Comparison of ENCODE assay signal across 22 cellular contexts in the genomic region with DNA sequence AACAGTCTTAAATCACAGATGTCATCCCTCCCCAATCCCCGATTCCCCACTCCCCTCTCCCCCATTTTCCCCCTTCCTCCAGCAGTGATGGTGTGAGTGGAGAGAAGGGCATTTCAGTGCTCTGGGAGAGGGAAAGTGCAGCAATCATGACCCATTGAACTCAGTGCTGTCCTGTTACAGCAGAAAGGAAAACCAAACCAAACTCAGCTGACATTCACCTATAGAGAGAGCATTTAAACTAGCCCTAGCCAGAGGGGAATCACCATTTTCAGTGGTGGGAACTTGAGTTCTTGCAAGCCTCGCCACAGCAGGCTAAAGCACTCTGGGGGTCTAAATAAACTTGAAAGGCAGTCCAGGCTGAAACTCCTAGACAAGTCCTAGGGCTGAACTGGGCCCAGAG.
DNase-seq lines count a peak whose midpoint lies in the region; ATAC-seq, FAIRE-seq and TF ChIP-seq lines count a peak whose summit lies in the region.
"Had no signal": no experiment of that assay in that cellular context is flagged by ENCODE, and none has a peak within 500 bp of the region (broad histone marks: within the 10 kb centered on the region; RNA-seq: fewer than 3 reads in every experiment).

No MANE protein-coding gene starts in this region.

- H3K4me2 ChIP-seq in HepG2 (ENCODE audit: low read depth, low read length): no peak overlapping the region
- H3K4me2 ChIP-seq in neuronal stem cell (ENCODE audit: insufficient read depth, low read length, poor library complexity, severe bottlenecking): no peak overlapping the region
- H3K4me2 ChIP-seq: A549; BLaER1 treated with 17β-estradiol and CSF1 and Interleukin-3, amounts not matched to agents 10 nM and 100 nM had no signal

- TF ChIP-seq RAD21 in HepG2 (CRISPR knock-in tag; IDR thresholded peaks at IDR 0.05): no peak

- no peaks in the 10 kb centered on the region for H3K79me1 ChIP-seq in neuronal stem cell (ENCODE audit: low read depth, low read length)

- H2AK5ac ChIP-seq in neuronal stem cell (ENCODE audit: low read depth, low read length): peak overlapping the region; percentile 14

- CTCF ChIA-PET in HepG2 (lab: Yijun Ruan, JAX; ENCODE audit: low intra/inter-chr PET ratio, low total read pairs): no interaction called here

- no peaks in the 10 kb centered on the region for H3K9me3 ChIP-seq in HepG2 (ENCODE audit: low read length)
- no peaks in the 10 kb centered on the region for H3K9me3 ChIP-seq in right lobe of liver
- no peaks in the 10 kb centered on the region for H3K9me3 ChIP-seq in neuronal stem cell (replicated peaks in 1 of 2; ENCODE audit: control insufficient read depth in 2 of 2, insufficient read depth in 1 of 2, low read depth in 1 of 2, low read length in 2 of 2)
- H3K9me3 ChIP-seq: A549; BLaER1 treated with 17β-estradiol and CSF1 and Interleukin-3, amounts not matched to agents 10 nM and 100 nM; Caco-2 had no signal

- no TSS peak for BruUV-seq in HepG2 (replicated peaks; lab: Mats Ljungman, UMichigan)

- POLR2A ChIA-PET in HepG2 (lab: Yijun Ruan, JAX): no interaction called here

- TF ChIP-seq EP300 in HepG2 (IDR thresholded peaks at IDR 0.05; ENCODE audit: low read depth in 2 of 2, low read length in 2 of 2): no peak
- TF ChIP-seq EP300 in HepG2 (CRISPR knock-in tag; IDR thresholded peaks at IDR 0.05; ENCODE audit: borderline replicate concordance): no peak

- intact Hi-C loops in HepG2 (cut with micrococcal nuclease; ENCODE audit: unreplicated experiment) (no loop called here), right lobe of liver (cut with DNase I) (no loop called here)

- TF ChIP-seq POLR2A in HepG2 (IDR thresholded peaks at IDR 0.05; ENCODE audit: insufficient read depth in 1 of 2, low read depth in 2 of 2, low read length in 2 of 2): no peak
- TF ChIP-seq POLR2A in right lobe of liver (IDR thresholded peaks at IDR 0.05): no peak

- H3K27ac ChIP-seq in HepG2 (ENCODE audit: extremely low read length, insufficient read depth, low read length) (no peak overlapping the region), right lobe of liver (no peak overlapping the region), neuronal stem cell (replicated peaks; ENCODE audit: low read length) (no peak overlapping the region)
- H3K27ac ChIP-seq: 22Rv1; A549; BLaER1 treated with 17β-estradiol and CSF1 and Interleukin-3, amounts not matched to agents 10 nM and 100 nM; C4-2B had no signal

- TF ChIP-seq CTCF in HepG2 (CRISPR knock-in tag; IDR thresholded peaks at IDR 0.05) (no peak), right lobe of liver (IDR thresholded peaks at IDR 0.05) (no peak)

- H3K4me1 ChIP-seq in HepG2 (ENCODE audit: insufficient read depth, low read length) (peaks cover 53% of the 10 kb centered on the region), right lobe of liver (no peaks in the 10 kb centered on the region), neuronal stem cell (ENCODE audit: control insufficient read depth in 2 of 2, insufficient read depth in 1 of 2, low read depth in 1 of 2, low read length in 2 of 2) (no peaks in the 10 kb centered on the region)
- H3K4me1 ChIP-seq: A549 had no signal

- ATAC-seq in HepG2: peak; percentile 58
- ATAC-seq in right lobe of liver: no peak
- ATAC-seq: A549; CD8-positive, alpha-beta T cell had no signal

- H4K20me1 ChIP-seq in HepG2 (ENCODE audit: insufficient read depth, low read length): no peaks in the 10 kb centered on the region
- H4K20me1 ChIP-seq: BLaER1 treated with 17β-estradiol and CSF1 and Interleukin-3, amounts not matched to agents 10 nM and 100 nM had no signal

- in situ Hi-C loops in HepG2 (cut with HindIII; ENCODE audit: extremely low pct_ligation_motif_present, low pct_unique_long_range_greater_than_20kb): no loop called here

- no peak for FAIRE-seq in HepG2 (lab: Jason Lieb, UNC)
- FAIRE-seq: A549, D721Med, G401.6, GM12891, GM19239 had no signal

- H2BK12ac ChIP-seq in neuronal stem cell (ENCODE audit: low read length): no peak overlapping the region

- H3K79me2 ChIP-seq in HepG2 (ENCODE audit: insufficient read depth, low read length): no peaks in the 10 kb centered on the region

- no peak overlapping the region for H3K23ac ChIP-seq in neuronal stem cell (ENCODE audit: low read depth, low read length, poor library complexity)

- 92% methylated on average over 2 of the region's 2 CpGs for WGBS in HepG2 (ENCODE audit: low lambda C conversion rate)
- WGBS in right lobe of liver (ENCODE audit: insufficient coverage, low coverage, low lambda C conversion rate, missing lambda C conversion rate): no CpG with 5 or more reads among the region's 2 CpGs
- 100% methylated on average over 1 of the region's 2 CpGs; no CpG with 5 or more reads in 1 of the 2 donors for WGBS in neuronal stem cell (ENCODE audit: extremely low coverage in 2 of 2, insufficient read length in 2 of 2, insufficient replicate concordance in 1 of 2), 2 donors

- no peak overlapping the region for H2BK5ac ChIP-seq in neuronal stem cell (ENCODE audit: low read length)

- no peak overlapping the region for H3K4me3 ChIP-seq in HepG2 (replicated peaks in 1 of 3; ENCODE audit: insufficient read depth in 1 of 3, low read depth in 2 of 3, low read length in 3 of 3)
- no peak overlapping the region for H3K4me3 ChIP-seq in right lobe of liver
- H3K4me3 ChIP-seq in neuronal stem cell (ENCODE audit: low read length in 2 of 2): no peak overlapping the region
- H3K4me3 ChIP-seq: A549; BLaER1 treated with 17β-estradiol and CSF1 and Interleukin-3, amounts not matched to agents 10 nM and 100 nM had no signal

- H3K18ac ChIP-seq in neuronal stem cell (ENCODE audit: low read length): no peak overlapping the region

- H2BK120ac ChIP-seq in neuronal stem cell (ENCODE audit: low read depth, low read length): no peak overlapping the region

- H4K8ac ChIP-seq in neuronal stem cell (ENCODE audit: low read depth, low read length): no peak overlapping the region

- H3K36me3 ChIP-seq in HepG2 (replicated peaks in 1 of 2; ENCODE audit: control insufficient read depth in 1 of 2, insufficient read depth in 2 of 2, low read length in 2 of 2): no peaks in the 10 kb centered on the region
- H3K36me3 ChIP-seq in right lobe of liver: no peaks in the 10 kb centered on the region
- H3K36me3 ChIP-seq in neuronal stem cell (replicated peaks in 1 of 2; ENCODE audit: control insufficient read depth in 2 of 2, insufficient read depth in 2 of 2, low read length in 2 of 2): peaks cover 0 to 2% of the 10 kb centered on the region in 2 donors
- H3K36me3 ChIP-seq: BLaER1 treated with 17β-estradiol and CSF1 and Interleukin-3, amounts not matched to agents 10 nM and 100 nM had no signal

- H2BK15ac ChIP-seq in neuronal stem cell (ENCODE audit: low read length): no peak overlapping the region

- no peak overlapping the region for H3K4ac ChIP-seq in neuronal stem cell (ENCODE audit: low read length)

- DNase-seq in HepG2 (ENCODE audit: low spot score) (no peak), right lobe of liver (no peak), neuronal stem cell (ENCODE audit: low spot score) (no peak), smooth muscle cell of the brain vasculature (ENCODE audit: low read depth, low spot score) (peak; percentile 39), NCI-H1048 (lab: John Stamatoyannopoulos, UW) (no peak), hippocampal formation (lab: John Stamatoyannopoulos, UW) (no peak)
- no peak for DNase-seq in activated CD4-positive, CD25-positive, alpha-beta regulatory T cell (lab: John Stamatoyannopoulos, UW)
- DNase-seq: AML-193; Caco-2; Calu3; CD4-positive, alpha-beta T cell; CD8-positive, alpha-beta T cell; DMS79 treated with DMSO at 0.1 percent for 48 hours; GF-D8 had no signal

- no peak overlapping the region for H2AFZ ChIP-seq in HepG2 (ENCODE audit: low read length)
- no peak overlapping the region for H2AFZ ChIP-seq in neuronal stem cell (ENCODE audit: low read length)

- H3K27me3 ChIP-seq in HepG2 (ENCODE audit: control insufficient read depth in 1 of 2, insufficient read depth in 2 of 2, low read length in 2 of 2) (no peaks in the 10 kb centered on the region), right lobe of liver (no peaks in the 10 kb centered on the region), neuronal stem cell (ENCODE audit: control insufficient read depth in 3 of 3, insufficient read depth in 3 of 3, low read depth in 1 of 3, low read length in 3 of 3) (no peaks in the 10 kb centered on the region)

- no peak overlapping the region for H3K14ac ChIP-seq in neuronal stem cell (ENCODE audit: low read length)

- H3K9ac ChIP-seq in HepG2 (ENCODE audit: insufficient read depth, low read depth, low read length): no peak overlapping the region
- H3K9ac ChIP-seq in neuronal stem cell (ENCODE audit: low read depth, low read length, poor library complexity): no peak overlapping the region
- H3K9ac ChIP-seq: BLaER1 treated with 17β-estradiol and CSF1 and Interleukin-3, amounts not matched to agents 10 nM and 100 nM had no signal

- no peak overlapping the region for H4K91ac ChIP-seq in neuronal stem cell (ENCODE audit: low read depth, low read length, poor library complexity)

TF ChIP-seq in HepG2, 621 proteins besides CTCF, POLR2A, EP300 and RAD21 (continues in another document):
- TF ChIP-seq NCOA1 (CRISPR knock-in tag; IDR thresholded peaks at IDR 0.05): no peak
- TF ChIP-seq, protein P1, sequence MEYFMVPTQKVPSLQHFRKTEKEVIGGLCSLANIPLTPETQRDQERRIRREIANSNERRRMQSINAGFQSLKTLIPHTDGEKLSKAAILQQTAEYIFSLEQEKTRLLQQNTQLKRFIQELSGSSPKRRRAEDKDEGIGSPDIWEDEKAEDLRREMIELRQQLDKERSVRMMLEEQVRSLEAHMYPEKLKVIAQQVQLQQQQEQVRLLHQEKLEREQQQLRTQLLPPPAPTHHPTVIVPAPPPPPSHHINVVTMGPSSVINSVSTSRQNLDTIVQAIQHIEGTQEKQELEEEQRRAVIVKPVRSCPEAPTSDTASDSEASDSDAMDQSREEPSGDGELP (IDR thresholded peaks at IDR 0.05; ENCODE audit: borderline replicate concordance, low read depth): 0 out of 2 replicates have a peak, but pooled peaks have one; percentile 9
